14 cellular contexts compared by ENCODE assay signal in genomic region chr14:22497671-22498093, GRCh38.
A peak's percentile ranks its signal among the peaks of the same experiment; 100 is the strongest.
DNase-seq lines count a peak whose midpoint lies in the region; ATAC-seq and TF ChIP-seq lines count a peak whose summit lies in the region.
"Had no signal": no experiment of that assay in that cellular context is flagged by ENCODE, and none has a peak within 500 bp of the region (broad histone marks: within the 10 kb centered on the region; RNA-seq: fewer than 3 reads in every experiment).

No MANE protein-coding gene starts in this region.

- H3K4me3 Mint-ChIP-seq in T-helper 17 cell = peak overlapping the region; percentile 79

- intact Hi-C loops in left ventricle myocardium superior (cut with micrococcal nuclease) = no loop called here

- no peaks in the 10 kb centered on the region for H3K27me3 ChIP-seq in right atrium auricular region
- H3K27me3 ChIP-seq in suprapubic skin = no peaks in the 10 kb centered on the region
- H3K27me3 ChIP-seq: BE2C, gastroesophageal sphincter, right lobe of liver had no signal

- no peaks in the 10 kb centered on the region for H3K27me3 Mint-ChIP-seq in T-helper 17 cell

- TF ChIP-seq CTCF in right atrium auricular region (IDR thresholded peaks at IDR 0.05) = no peak
- TF ChIP-seq CTCF in suprapubic skin (IDR thresholded peaks at IDR 0.05) = no peak

- peak overlapping the region; percentile 74 to 91 for H3K27ac ChIP-seq in right atrium auricular region
- H3K27ac ChIP-seq in epithelial cell of prostate = no peak overlapping the region
- peak overlapping the region; percentile 82 for H3K27ac ChIP-seq in suprapubic skin
- H3K27ac ChIP-seq: gastroesophageal sphincter, HL-60, PC-9, right lobe of liver had no signal

- H3K4me1 ChIP-seq in right atrium auricular region (peaks cover 0 to 54% of the 10 kb centered on the region in 2 donors), suprapubic skin (peaks cover 62% of the 10 kb centered on the region)
- H3K4me1 ChIP-seq: gastroesophageal sphincter, right lobe of liver had no signal

- H3K4me3 ChIP-seq in right atrium auricular region (no peak overlapping the region), suprapubic skin (no peak overlapping the region)
- H3K4me3 ChIP-seq: gastroesophageal sphincter, PC-9, right lobe of liver had no signal

- H3K36me3 Mint-ChIP-seq in T-helper 17 cell (ENCODE audit: low read depth) = peaks cover 4% of the 10 kb centered on the region

- DNase-seq in right atrium auricular region (ENCODE audit: low spot score) (no peak), left ventricle myocardium superior (no peak), T-helper 17 cell (no peak), epithelial cell of prostate (ENCODE audit: low read depth, low spot score) (peak; percentile 18), suprapubic skin (ENCODE audit: low spot score in 2 of 2) (no peak)
- DNase-seq in effector CD8-positive, alpha-beta T cell (lab: John Stamatoyannopoulos, UW) = no peak
- DNase-seq: BE2C, EL, PC-9, right lobe of liver had no signal

- H3K9me3 ChIP-seq in right atrium auricular region = no peaks in the 10 kb centered on the region
- no peaks in the 10 kb centered on the region for H3K9me3 ChIP-seq in T-helper 17 cell (ENCODE audit: control insufficient read depth, low read length, poor library complexity, severe bottlenecking)
- no peaks in the 10 kb centered on the region for H3K9me3 ChIP-seq in suprapubic skin
- H3K9me3 ChIP-seq: BE2C, gastroesophageal sphincter, right lobe of liver had no signal

- WGBS in suprapubic skin = 48% methylated on average over 5 of the region's 5 CpGs

- H3K4me1 Mint-ChIP-seq in T-helper 17 cell = peaks cover 12% of the 10 kb centered on the region

- ATAC-seq in left ventricle myocardium superior = no peak
- ATAC-seq in T-helper 17 cell = no peak
- ATAC-seq in GM18511 (IDR thresholded peaks at IDR 0.05; ENCODE audit: unreplicated experiment) = no peak
- no peak for ATAC-seq in GM21526 (IDR thresholded peaks at IDR 0.05; ENCODE audit: low FRiP score, unreplicated experiment)
- ATAC-seq: gastroesophageal sphincter, right lobe of liver had no signal

- TF ChIP-seq EP300 in suprapubic skin (IDR thresholded peaks at IDR 0.05) = no peak

- TF ChIP-seq POLR2A in suprapubic skin (IDR thresholded peaks at IDR 0.05) = no peak

- peak overlapping the region; percentile 100 for H3K27ac Mint-ChIP-seq in T-helper 17 cell

- H3K36me3 ChIP-seq in right atrium auricular region = no peaks in the 10 kb centered on the region
- H3K36me3 ChIP-seq in suprapubic skin = no peaks in the 10 kb centered on the region
- H3K36me3 ChIP-seq: BE2C, gastroesophageal sphincter, right lobe of liver had no signal
